ENCODE assay signal across 1 cellular context in the genomic region with DNA sequence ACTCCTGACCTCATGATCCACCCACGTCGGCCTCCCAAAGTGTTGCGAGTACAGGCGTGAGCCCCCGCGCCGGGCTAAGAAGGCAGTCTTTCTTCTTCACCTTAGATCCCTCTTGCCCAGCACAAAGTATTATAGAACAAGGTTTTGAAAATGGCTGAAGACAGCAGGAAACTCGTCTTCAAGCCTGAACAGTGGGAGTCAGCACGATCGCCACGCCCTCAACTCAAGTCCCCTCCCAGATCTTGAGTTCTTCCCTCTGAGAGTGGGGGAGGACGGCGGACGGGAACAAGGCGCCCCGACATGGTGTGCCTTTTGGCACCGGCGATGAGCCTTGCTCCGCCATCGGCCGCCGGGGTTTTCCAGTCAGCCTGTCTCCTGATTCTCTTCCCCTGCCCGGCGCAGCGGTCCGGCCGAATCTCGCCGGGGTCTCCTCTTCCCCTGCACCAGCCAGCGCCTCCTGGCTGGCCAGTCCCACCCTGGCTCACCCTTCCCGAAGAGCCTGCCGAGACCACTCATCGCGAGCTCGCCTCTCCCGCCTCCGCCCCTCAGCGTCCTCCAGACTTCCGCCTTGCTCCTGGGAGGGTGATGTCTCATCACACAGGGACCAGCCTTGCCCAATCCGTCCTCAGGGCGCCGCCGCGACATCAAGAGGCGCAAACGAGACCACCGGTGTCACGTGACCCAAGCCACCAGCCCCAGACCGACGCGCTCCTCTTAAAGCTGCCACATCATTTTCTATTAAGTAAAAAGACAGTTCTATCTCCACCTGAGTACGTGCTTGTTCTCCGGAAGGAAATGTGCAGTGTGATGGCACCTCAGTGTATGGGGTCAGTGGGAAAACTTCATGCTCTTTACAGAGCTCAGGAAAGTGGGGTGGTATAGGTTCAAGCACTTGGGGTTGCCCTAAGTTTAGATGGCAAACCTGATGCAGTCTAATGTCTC.
TF ChIP-seq lines count a peak whose summit lies in the region.

A gene with protein sequence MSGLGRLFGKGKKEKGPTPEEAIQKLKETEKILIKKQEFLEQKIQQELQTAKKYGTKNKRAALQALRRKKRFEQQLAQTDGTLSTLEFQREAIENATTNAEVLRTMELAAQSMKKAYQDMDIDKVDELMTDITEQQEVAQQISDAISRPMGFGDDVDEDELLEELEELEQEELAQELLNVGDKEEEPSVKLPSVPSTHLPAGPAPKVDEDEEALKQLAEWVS (minus strand): TSS at position 565 of the 942 bp plus-strand sequence. CDS start 49 bp downstream, at position 516.

TF ChIP-seq in HepG2, 621 proteins besides CTCF, POLR2A, EP300 and RAD21 (continued from another document and continues in another):
- TF ChIP-seq, protein P1, sequence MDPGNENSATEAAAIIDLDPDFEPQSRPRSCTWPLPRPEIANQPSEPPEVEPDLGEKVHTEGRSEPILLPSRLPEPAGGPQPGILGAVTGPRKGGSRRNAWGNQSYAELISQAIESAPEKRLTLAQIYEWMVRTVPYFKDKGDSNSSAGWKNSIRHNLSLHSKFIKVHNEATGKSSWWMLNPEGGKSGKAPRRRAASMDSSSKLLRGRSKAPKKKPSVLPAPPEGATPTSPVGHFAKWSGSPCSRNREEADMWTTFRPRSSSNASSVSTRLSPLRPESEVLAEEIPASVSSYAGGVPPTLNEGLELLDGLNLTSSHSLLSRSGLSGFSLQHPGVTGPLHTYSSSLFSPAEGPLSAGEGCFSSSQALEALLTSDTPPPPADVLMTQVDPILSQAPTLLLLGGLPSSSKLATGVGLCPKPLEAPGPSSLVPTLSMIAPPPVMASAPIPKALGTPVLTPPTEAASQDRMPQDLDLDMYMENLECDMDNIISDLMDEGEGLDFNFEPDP (CRISPR knock-in tag; conservative IDR thresholded peaks at IDR 0.05) = no peak
- TF ChIP-seq, protein P2, sequence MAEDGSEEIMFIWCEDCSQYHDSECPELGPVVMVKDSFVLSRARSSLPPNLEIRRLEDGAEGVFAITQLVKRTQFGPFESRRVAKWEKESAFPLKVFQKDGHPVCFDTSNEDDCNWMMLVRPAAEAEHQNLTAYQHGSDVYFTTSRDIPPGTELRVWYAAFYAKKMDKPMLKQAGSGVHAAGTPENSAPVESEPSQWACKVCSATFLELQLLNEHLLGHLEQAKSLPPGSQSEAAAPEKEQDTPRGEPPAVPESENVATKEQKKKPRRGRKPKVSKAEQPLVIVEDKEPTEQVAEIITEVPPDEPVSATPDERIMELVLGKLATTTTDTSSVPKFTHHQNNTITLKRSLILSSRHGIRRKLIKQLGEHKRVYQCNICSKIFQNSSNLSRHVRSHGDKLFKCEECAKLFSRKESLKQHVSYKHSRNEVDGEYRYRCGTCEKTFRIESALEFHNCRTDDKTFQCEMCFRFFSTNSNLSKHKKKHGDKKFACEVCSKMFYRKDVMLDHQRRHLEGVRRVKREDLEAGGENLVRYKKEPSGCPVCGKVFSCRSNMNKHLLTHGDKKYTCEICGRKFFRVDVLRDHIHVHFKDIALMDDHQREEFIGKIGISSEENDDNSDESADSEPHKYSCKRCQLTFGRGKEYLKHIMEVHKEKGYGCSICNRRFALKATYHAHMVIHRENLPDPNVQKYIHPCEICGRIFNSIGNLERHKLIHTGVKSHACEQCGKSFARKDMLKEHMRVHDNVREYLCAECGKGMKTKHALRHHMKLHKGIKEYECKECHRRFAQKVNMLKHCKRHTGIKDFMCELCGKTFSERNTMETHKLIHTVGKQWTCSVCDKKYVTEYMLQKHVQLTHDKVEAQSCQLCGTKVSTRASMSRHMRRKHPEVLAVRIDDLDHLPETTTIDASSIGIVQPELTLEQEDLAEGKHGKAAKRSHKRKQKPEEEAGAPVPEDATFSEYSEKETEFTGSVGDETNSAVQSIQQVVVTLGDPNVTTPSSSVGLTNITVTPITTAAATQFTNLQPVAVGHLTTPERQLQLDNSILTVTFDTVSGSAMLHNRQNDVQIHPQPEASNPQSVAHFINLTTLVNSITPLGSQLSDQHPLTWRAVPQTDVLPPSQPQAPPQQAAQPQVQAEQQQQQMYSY (CRISPR knock-in tag; IDR thresholded peaks at IDR 0.05) = 0 out of 2 replicates have a peak, but pooled peaks have one; percentile 73
- TF ChIP-seq, protein P3, sequence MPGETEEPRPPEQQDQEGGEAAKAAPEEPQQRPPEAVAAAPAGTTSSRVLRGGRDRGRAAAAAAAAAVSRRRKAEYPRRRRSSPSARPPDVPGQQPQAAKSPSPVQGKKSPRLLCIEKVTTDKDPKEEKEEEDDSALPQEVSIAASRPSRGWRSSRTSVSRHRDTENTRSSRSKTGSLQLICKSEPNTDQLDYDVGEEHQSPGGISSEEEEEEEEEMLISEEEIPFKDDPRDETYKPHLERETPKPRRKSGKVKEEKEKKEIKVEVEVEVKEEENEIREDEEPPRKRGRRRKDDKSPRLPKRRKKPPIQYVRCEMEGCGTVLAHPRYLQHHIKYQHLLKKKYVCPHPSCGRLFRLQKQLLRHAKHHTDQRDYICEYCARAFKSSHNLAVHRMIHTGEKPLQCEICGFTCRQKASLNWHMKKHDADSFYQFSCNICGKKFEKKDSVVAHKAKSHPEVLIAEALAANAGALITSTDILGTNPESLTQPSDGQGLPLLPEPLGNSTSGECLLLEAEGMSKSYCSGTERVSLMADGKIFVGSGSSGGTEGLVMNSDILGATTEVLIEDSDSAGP (CRISPR knock-in tag; IDR thresholded peaks at IDR 0.05; ENCODE audit: borderline replicate concordance) = peak; percentile 100
- TF ChIP-seq, protein P4, sequence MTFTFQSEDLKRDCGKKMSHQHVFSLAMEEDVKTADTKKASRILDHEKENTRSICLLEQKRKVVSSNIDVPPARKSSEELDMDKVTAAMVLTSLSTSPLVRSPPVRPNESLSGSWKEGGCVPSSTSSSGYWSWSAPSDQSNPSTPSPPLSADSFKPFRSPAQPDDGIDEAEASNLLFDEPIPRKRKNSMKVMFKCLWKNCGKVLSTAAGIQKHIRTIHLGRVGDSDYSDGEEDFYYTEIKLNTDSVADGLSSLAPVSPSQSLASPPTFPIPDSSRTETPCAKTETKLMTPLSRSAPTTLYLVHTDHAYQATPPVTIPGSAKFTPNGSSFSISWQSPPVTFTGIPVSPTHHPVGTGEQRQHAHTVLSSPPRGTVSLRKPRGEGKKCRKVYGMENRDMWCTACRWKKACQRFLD (CRISPR knock-in tag; IDR thresholded peaks at IDR 0.05; ENCODE audit: borderline replicate concordance) = peak; percentile 97
- TF ChIP-seq RAD51 (IDR thresholded peaks at IDR 0.05; ENCODE audit: borderline replicate concordance) (peak; percentile 100), MXD4 (CRISPR knock-in tag; IDR thresholded peaks at IDR 0.05) (peak; percentile 98), ZNF205 (CRISPR knock-in tag; IDR thresholded peaks at IDR 0.05) (peak; percentile 22; the same call in 1 of the 2 replicates), SRSF1 (optimal IDR thresholded peaks at IDR 0.05; ENCODE audit: low read depth, low read length) (peak; percentile 96), ZNF317 (CRISPR knock-in tag; IDR thresholded peaks at IDR 0.05) (peak; percentile 94), ZNF224 (CRISPR knock-in tag; IDR thresholded peaks at IDR 0.05) (peak; percentile 93), CEBPG (CRISPR knock-in tag; IDR thresholded peaks at IDR 0.05) (peak; percentile 92), ATF7 (IDR thresholded peaks at IDR 0.05) (no peak), ATF7 (CRISPR knock-in tag; IDR thresholded peaks at IDR 0.05) (peak; percentile 85), ZNF24 (IDR thresholded peaks at IDR 0.05) (no peak), ZNF282 (IDR thresholded peaks at IDR 0.05; ENCODE audit: partially characterized antibody) (no peak), ZNF781 (CRISPR knock-in tag; IDR thresholded peaks at IDR 0.05; ENCODE audit: borderline replicate concordance, not compliant biosample characterization) (peak; percentile 99), RELA (CRISPR knock-in tag; IDR thresholded peaks at IDR 0.05) (peak; percentile 93)
- TF ChIP-seq, protein P5, sequence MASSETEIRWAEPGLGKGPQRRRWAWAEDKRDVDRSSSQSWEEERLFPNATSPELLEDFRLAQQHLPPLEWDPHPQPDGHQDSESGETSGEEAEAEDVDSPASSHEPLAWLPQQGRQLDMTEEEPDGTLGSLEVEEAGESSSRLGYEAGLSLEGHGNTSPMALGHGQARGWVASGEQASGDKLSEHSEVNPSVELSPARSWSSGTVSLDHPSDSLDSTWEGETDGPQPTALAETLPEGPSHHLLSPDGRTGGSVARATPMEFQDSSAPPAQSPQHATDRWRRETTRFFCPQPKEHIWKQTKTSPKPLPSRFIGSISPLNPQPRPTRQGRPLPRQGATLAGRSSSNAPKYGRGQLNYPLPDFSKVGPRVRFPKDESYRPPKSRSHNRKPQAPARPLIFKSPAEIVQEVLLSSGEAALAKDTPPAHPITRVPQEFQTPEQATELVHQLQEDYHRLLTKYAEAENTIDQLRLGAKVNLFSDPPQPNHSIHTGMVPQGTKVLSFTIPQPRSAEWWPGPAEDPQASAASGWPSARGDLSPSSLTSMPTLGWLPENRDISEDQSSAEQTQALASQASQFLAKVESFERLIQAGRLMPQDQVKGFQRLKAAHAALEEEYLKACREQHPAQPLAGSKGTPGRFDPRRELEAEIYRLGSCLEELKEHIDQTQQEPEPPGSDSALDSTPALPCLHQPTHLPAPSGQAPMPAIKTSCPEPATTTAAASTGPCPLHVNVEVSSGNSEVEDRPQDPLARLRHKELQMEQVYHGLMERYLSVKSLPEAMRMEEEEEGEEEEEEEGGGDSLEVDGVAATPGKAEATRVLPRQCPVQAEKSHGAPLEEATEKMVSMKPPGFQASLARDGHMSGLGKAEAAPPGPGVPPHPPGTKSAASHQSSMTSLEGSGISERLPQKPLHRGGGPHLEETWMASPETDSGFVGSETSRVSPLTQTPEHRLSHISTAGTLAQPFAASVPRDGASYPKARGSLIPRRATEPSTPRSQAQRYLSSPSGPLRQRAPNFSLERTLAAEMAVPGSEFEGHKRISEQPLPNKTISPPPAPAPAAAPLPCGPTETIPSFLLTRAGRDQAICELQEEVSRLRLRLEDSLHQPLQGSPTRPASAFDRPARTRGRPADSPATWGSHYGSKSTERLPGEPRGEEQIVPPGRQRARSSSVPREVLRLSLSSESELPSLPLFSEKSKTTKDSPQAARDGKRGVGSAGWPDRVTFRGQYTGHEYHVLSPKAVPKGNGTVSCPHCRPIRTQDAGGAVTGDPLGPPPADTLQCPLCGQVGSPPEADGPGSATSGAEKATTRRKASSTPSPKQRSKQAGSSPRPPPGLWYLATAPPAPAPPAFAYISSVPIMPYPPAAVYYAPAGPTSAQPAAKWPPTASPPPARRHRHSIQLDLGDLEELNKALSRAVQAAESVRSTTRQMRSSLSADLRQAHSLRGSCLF (CRISPR knock-in tag; IDR thresholded peaks at IDR 0.05; ENCODE audit: borderline replicate concordance) = peak; percentile 19; the same call in 1 of the 2 replicates
- TF ChIP-seq, protein P6, sequence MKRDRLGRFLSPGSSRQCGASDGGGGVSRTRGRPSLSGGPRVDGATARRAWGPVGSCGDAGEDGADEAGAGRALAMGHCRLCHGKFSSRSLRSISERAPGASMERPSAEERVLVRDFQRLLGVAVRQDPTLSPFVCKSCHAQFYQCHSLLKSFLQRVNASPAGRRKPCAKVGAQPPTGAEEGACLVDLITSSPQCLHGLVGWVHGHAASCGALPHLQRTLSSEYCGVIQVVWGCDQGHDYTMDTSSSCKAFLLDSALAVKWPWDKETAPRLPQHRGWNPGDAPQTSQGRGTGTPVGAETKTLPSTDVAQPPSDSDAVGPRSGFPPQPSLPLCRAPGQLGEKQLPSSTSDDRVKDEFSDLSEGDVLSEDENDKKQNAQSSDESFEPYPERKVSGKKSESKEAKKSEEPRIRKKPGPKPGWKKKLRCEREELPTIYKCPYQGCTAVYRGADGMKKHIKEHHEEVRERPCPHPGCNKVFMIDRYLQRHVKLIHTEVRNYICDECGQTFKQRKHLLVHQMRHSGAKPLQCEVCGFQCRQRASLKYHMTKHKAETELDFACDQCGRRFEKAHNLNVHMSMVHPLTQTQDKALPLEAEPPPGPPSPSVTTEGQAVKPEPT (CRISPR knock-in tag; IDR thresholded peaks at IDR 0.05; ENCODE audit: low read depth) = peak; percentile 96
- TF ChIP-seq, protein P7, sequence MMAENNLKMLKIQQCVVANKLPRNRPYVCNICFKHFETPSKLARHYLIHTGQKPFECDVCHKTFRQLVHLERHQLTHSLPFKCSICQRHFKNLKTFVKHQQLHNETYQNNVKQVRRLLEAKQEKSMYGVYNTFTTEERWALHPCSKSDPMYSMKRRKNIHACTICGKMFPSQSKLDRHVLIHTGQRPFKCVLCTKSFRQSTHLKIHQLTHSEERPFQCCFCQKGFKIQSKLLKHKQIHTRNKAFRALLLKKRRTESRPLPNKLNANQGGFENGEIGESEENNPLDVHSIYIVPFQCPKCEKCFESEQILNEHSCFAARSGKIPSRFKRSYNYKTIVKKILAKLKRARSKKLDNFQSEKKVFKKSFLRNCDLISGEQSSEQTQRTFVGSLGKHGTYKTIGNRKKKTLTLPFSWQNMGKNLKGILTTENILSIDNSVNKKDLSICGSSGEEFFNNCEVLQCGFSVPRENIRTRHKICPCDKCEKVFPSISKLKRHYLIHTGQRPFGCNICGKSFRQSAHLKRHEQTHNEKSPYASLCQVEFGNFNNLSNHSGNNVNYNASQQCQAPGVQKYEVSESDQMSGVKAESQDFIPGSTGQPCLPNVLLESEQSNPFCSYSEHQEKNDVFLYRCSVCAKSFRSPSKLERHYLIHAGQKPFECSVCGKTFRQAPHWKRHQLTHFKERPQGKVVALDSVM (CRISPR knock-in tag; IDR thresholded peaks at IDR 0.05) = peak; percentile 61; the same call in 1 of the 2 replicates
- TF ChIP-seq, protein P8, sequence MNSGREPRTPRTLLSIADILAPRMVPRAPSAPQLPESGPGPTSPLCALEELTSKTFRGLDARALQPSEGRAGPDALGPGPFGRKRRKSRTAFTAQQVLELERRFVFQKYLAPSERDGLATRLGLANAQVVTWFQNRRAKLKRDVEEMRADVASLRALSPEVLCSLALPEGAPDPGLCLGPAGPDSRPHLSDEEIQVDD (CRISPR knock-in tag; IDR thresholded peaks at IDR 0.05; ENCODE audit: borderline replicate concordance) = peak; percentile 93
- TF ChIP-seq, protein P9, sequence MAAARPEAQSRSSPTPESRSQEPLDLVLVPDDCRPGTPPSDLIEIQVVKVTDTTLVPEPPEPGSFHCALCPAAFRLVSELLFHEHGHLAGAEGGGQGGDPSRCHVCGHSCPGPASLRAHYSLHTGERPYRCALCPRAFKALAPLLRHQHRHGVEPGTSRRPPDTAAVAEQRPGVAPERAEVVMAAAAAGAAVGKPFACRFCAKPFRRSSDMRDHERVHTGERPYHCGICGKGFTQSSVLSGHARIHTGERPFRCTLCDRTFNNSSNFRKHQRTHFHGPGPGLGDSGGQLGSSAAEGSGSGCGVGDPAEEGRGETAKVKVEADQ (CRISPR knock-in tag; IDR thresholded peaks at IDR 0.05; ENCODE audit: borderline replicate concordance) = peak; percentile 98
- TF ChIP-seq, protein P10, sequence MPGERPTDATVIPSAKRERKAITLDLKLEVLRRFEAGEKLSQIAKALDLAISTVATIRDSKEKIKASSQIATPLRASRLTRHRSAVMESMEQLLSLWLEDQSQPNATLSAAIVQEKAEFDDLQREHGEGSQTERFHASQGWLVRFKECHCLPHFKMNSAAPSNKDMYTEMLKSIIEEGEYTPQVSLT (CRISPR knock-in tag; IDR thresholded peaks at IDR 0.05; ENCODE audit: borderline replicate concordance, low read depth) = no peak
- TF ChIP-seq, protein P11, sequence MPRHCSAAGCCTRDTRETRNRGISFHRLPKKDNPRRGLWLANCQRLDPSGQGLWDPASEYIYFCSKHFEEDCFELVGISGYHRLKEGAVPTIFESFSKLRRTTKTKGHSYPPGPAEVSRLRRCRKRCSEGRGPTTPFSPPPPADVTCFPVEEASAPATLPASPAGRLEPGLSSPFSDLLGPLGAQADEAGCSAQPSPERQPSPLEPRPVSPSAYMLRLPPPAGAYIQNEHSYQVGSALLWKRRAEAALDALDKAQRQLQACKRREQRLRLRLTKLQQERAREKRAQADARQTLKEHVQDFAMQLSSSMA (CRISPR knock-in tag; IDR thresholded peaks at IDR 0.05) = peak; percentile 92
